Comparison of ENCODE assay signal across 16 cellular contexts in the genomic region with DNA sequence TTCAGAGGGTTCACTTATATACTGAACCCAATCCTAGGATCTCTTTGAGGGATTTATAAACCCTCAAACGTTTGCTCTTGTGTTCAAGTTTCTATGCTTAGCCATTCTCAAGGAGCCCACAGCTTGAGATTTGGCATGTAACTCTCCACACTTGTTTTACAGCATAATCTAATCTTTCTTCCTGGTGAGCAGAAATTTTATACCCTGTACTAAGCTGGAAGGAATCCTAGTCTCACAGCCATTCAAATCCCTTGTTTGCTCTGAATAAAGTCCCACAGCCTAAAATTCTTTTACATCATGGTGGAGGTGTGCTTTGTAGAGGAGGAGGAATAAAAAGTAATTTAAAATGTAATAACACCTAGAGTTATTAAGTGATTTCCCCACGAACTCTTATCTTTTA. TPM values are rescaled to one million over a fixed set of nuclear protein-coding genes. Genes with fewer than 3 reads are reported as not detected.
DNase-seq lines count a peak whose midpoint lies in the region; ATAC-seq and TF ChIP-seq lines count a peak whose summit lies in the region.
"Had no signal": no experiment of that assay in that cellular context is flagged by ENCODE, and none has a peak within 500 bp of the region (broad histone marks: within the 10 kb centered on the region; RNA-seq: fewer than 3 reads in every experiment).

No MANE protein-coding gene starts in this region.

- H3K27ac ChIP-seq in A673 (ENCODE audit: low read depth, low read length, poor library complexity, severe bottlenecking): no peak overlapping the region
- peak overlapping the region; percentile 76 for H3K27ac ChIP-seq in Panc1 (ENCODE audit: low read length)
- peak overlapping the region; percentile 88 for H3K27ac ChIP-seq in hepatocyte
- no peak overlapping the region for H3K27ac ChIP-seq in GM23248
- H3K27ac ChIP-seq: BLaER1 treated with 17β-estradiol and CSF1 and Interleukin-3, amounts not matched to agents 10 nM and 100 nM; SK-N-MC had no signal

- H3K4me1 ChIP-seq in A673 (ENCODE audit: insufficient read depth, low read length, poor library complexity, severe bottlenecking): peaks cover 30% of the 10 kb centered on the region
- H3K4me1 ChIP-seq in Panc1 (ENCODE audit: control insufficient read depth, insufficient read depth, low read length): peaks cover 44% of the 10 kb centered on the region
- H3K4me1 ChIP-seq in hepatocyte (ENCODE audit: insufficient read depth): peaks cover 16% of the 10 kb centered on the region
- peaks cover 7% of the 10 kb centered on the region for H3K4me1 ChIP-seq in GM23248 (ENCODE audit: insufficient read depth)

- in situ Hi-C loops in Panc1 (cut with HindIII; ENCODE audit: low pct_unique_long_range_greater_than_20kb, low sequenced_read_pairs): no loop called here
- in situ Hi-C loops in GM23248 (cut with MboI): no loop called here

- H3K4me2 ChIP-seq in hepatocyte (no peak overlapping the region), GM23248 (ENCODE audit: unreplicated experiment) (no peak overlapping the region)
- H3K4me2 ChIP-seq: BLaER1 treated with 17β-estradiol and CSF1 and Interleukin-3, amounts not matched to agents 10 nM and 100 nM had no signal

- no peaks in the 10 kb centered on the region for H3K27me3 ChIP-seq in A673 (replicated peaks; ENCODE audit: insufficient read depth, low read depth, low read length, poor library complexity)
- H3K27me3 ChIP-seq in Panc1 (ENCODE audit: control insufficient read depth, insufficient read depth, low read length): no peaks in the 10 kb centered on the region
- no peaks in the 10 kb centered on the region for H3K27me3 ChIP-seq in hepatocyte
- no peaks in the 10 kb centered on the region for H3K27me3 ChIP-seq in GM23248 (replicated peaks; ENCODE audit: insufficient read depth)
- H3K27me3 ChIP-seq: BLaER1 treated with 17β-estradiol and CSF1 and Interleukin-3, amounts not matched to agents 10 nM and 100 nM had no signal

- CTCF ChIA-PET in A673 (lab: Charles Lee) (no interaction called here), Panc1 (lab: Charles Lee) (interaction anchor here (0.6 kb wide), 1 partner anchor 792 kb away, joined by 3 read pairs; no protein-coding TSS in a partner anchor)

- BruUV-seq in A673 (replicated peaks; lab: Mats Ljungman, UMichigan) (no TSS peak), Panc1 (replicated peaks; lab: Mats Ljungman, UMichigan) (no TSS peak)

- TF ChIP-seq CTCF in A673 (conservative IDR thresholded peaks at IDR 0.05; ENCODE audit: low read depth, low read length) (no peak), Panc1 (IDR thresholded peaks at IDR 0.05) (no peak), hepatocyte (IDR thresholded peaks at IDR 0.05; ENCODE audit: poor library complexity) (no peak)

- no peak overlapping the region for H2AFZ ChIP-seq in hepatocyte
- no peak overlapping the region for H2AFZ ChIP-seq in GM23248

- no peaks in the 10 kb centered on the region for H3K36me3 ChIP-seq in A673 (ENCODE audit: insufficient read depth, low read length, poor library complexity, severe bottlenecking)
- no peaks in the 10 kb centered on the region for H3K36me3 ChIP-seq in Panc1 (ENCODE audit: control insufficient read depth, insufficient read depth, low read length)
- no peaks in the 10 kb centered on the region for H3K36me3 ChIP-seq in hepatocyte (replicated peaks; ENCODE audit: insufficient read depth, low read depth)
- no peaks in the 10 kb centered on the region for H3K36me3 ChIP-seq in GM23248 (ENCODE audit: low read depth)
- H3K36me3 ChIP-seq: BLaER1 treated with 17β-estradiol and CSF1 and Interleukin-3, amounts not matched to agents 10 nM and 100 nM had no signal

- H3K4me3 ChIP-seq in A673 (ENCODE audit: low read depth, low read length, poor library complexity, severe bottlenecking) (no peak overlapping the region), Panc1 (ENCODE audit: low read depth in 2 of 2, low read length in 2 of 2) (no peak overlapping the region), hepatocyte (no peak overlapping the region), GM23248 (no peak overlapping the region)
- H3K4me3 ChIP-seq: BLaER1 treated with 17β-estradiol and CSF1 and Interleukin-3, amounts not matched to agents 10 nM and 100 nM; SK-N-MC had no signal

- DNase-seq in A673 (ENCODE audit: low spot score): peak; percentile 12
- DNase-seq in Panc1 (ENCODE audit: low read depth, low spot score): no peak
- no peak for DNase-seq in hepatocyte (ENCODE audit: low spot score)
- DNase-seq in superior temporal gyrus (ENCODE audit: extremely low spot score): peak; percentile 4
- no peak for DNase-seq in GM23248
- no peak for DNase-seq in SIG-M5 (lab: John Stamatoyannopoulos, UW)
- DNase-seq in activated naive CD4-positive, alpha-beta T cell treated with anti-CD3 and anti-CD28 coated beads, Interleukin-2, amount 50 U/mL, for 16 hours: no peak
- DNase-seq: CD8-positive, alpha-beta T cell; NCI-H187; NCI-H2107; NCI-H226; NCI-H526 had no signal

- H3K9me2 ChIP-seq in hepatocyte (replicated peaks; ENCODE audit: insufficient read depth): no peaks in the 10 kb centered on the region
- H3K9me2 ChIP-seq in GM23248 (ENCODE audit: insufficient read depth): no peaks in the 10 kb centered on the region

- H3F3A ChIP-seq in GM23248 (ENCODE audit: insufficient read depth): no peaks in the 10 kb centered on the region

- H3K79me2 ChIP-seq in hepatocyte: no peaks in the 10 kb centered on the region
- H3K79me2 ChIP-seq in GM23248 (ENCODE audit: insufficient read depth): no peaks in the 10 kb centered on the region

- H4K20me1 ChIP-seq in hepatocyte (ENCODE audit: insufficient read depth, poor library complexity, severe bottlenecking): no peaks in the 10 kb centered on the region
- H4K20me1 ChIP-seq in GM23248 (ENCODE audit: insufficient read depth): no peaks in the 10 kb centered on the region
- H4K20me1 ChIP-seq: BLaER1 treated with 17β-estradiol and CSF1 and Interleukin-3, amounts not matched to agents 10 nM and 100 nM had no signal

- ATAC-seq in Panc1: peak; percentile 68
- ATAC-seq: CD8-positive, alpha-beta T cell; Right ventricle myocardium inferior had no signal

- WGBS in hepatocyte (ENCODE audit: low lambda C conversion rate, missing lambda C conversion rate): 40% methylated on average over 2 of the region's 2 CpGs
- whole genome bisulfite sequencing in GM23248 (ENCODE audit: low coverage in 1 of 2, low lambda C conversion rate in 2 of 2, missing lambda C conversion rate in 2 of 2), 2 experiments: 47 to 48% methylated on average over 2 of the region's 2 CpGs

- intact Hi-C loops in A673 (cut with micrococcal nuclease; ENCODE audit: unreplicated experiment): no loop called here
- intact Hi-C loops in Panc1 (cut with micrococcal nuclease; ENCODE audit: unreplicated experiment): no loop called here

- no peaks in the 10 kb centered on the region for H3K9me3 ChIP-seq in A673 (ENCODE audit: low read depth, low read length, poor library complexity, severe bottlenecking)
- H3K9me3 ChIP-seq in Panc1 (ENCODE audit: control insufficient read depth, insufficient read depth, low read depth, low read length): no peaks in the 10 kb centered on the region
- no peaks in the 10 kb centered on the region for H3K9me3 ChIP-seq in hepatocyte (ENCODE audit: low read depth)
- no peaks in the 10 kb centered on the region for H3K9me3 ChIP-seq in GM23248 (ENCODE audit: low read depth)
- H3K9me3 ChIP-seq: BLaER1 treated with 17β-estradiol and CSF1 and Interleukin-3, amounts not matched to agents 10 nM and 100 nM had no signal

- POLR2A ChIA-PET in A673 (lab: Charles Lee; ENCODE audit: low non-redundant PET) (no interaction called here), Panc1 (lab: Charles Lee) (interaction anchor here (1.5 kb wide), 1 partner anchor 9 kb away, joined by 3 read pairs; no protein-coding TSS in a partner anchor)

- no peak overlapping the region for H3K9ac ChIP-seq in GM23248
- H3K9ac ChIP-seq: BLaER1 treated with 17β-estradiol and CSF1 and Interleukin-3, amounts not matched to agents 10 nM and 100 nM had no signal

RNA-seq across cellular contexts. Expression of a gene that starts 5.3 kb away (rescaled TPM):
- total RNA-seq in A673 (2021) (not detected in 2 replicates), Panc1 (2021; ENCODE audit: unreplicated experiment) (147 TPM), hepatocyte (117 and 178 TPM in 2 replicates)
- 128 TPM for polyA plus RNA-seq in Panc1 (2012; ENCODE audit: insufficient read length)
- polyA plus RNA-seq in hepatocyte (173 and 183 TPM in 2 replicates), GM23248 (2016; fragmentation: Nextera tagmentation; extraction: Ambion mirVana) (not detected in 2 replicates)
- total RNA-seq in GM23248 (2014; rRNA removed; shearing (Covaris generic)): not detected in 2 replicates
- total RNA-seq: CD8-positive, alpha-beta T cell; H4; Right ventricle myocardium inferior had no signal

RNA-seq across cellular contexts. Expression of a gene that starts 56.6 kb away (rescaled TPM):
- total RNA-seq in A673 (2021) (157 and 159 TPM in 2 replicates), Panc1 (2021; ENCODE audit: unreplicated experiment) (80.8 TPM), hepatocyte (173 and 196 TPM in 2 replicates)
- 54.4 TPM for polyA plus RNA-seq in Panc1 (2012; ENCODE audit: insufficient read length)
- polyA plus RNA-seq in hepatocyte (157 and 164 TPM in 2 replicates), GM23248 (2016; fragmentation: Nextera tagmentation; extraction: Ambion mirVana) (9.0 and 10.2 TPM in 2 replicates)
- total RNA-seq in GM23248 (2014; rRNA removed; shearing (Covaris generic)): 4.2 and 6.2 TPM in 2 replicates

Comparison
In these comparisons a context has a peak if more than half of its experiments do, and no peak if none do; other contexts are left out.
1. DNase-seq: peak in A673 (single experiment) and superior temporal gyrus (single experiment); none in Panc1 (single experiment), hepatocyte (single experiment), GM23248 (single experiment), SIG-M5 (single experiment) and activated naive CD4-positive, alpha-beta T cell treated with anti-CD3 and anti-CD28 coated beads, Interleukin-2, amount 50 U/mL, for 16 hours (single experiment).
2. H3K27ac ChIP-seq: peak in Panc1 (single experiment) and hepatocyte (single experiment); none in A673 (single experiment) and GM23248 (single experiment).
3. RNA of a gene that starts 5.3 kb away (total RNA-seq): 117 to 178 TPM in hepatocyte and 147 TPM in Panc1 (single experiment); not detected in A673 and not detected in GM23248; every median in the first group is over 100 times any median in the second.
4. RNA of a gene that starts 56.6 kb away (total RNA-seq): 173 to 196 TPM in hepatocyte, 157 to 159 TPM in A673 and 80.8 TPM in Panc1 (single experiment); 4.2 to 6.2 TPM in GM23248; every median in the first group is over 10 times any median in the second.